1 cellular context compared by ENCODE assay signal in genomic region chr1:57796609-57797008, GRCh38.
TF ChIP-seq lines count a peak whose summit lies in the region.

No MANE protein-coding gene starts in this region.

TF ChIP-seq in PFSK-1, 5 proteins besides CTCF, POLR2A, EP300 and RAD21 (continued from another document):
- no peak for TF ChIP-seq REST (IDR thresholded peaks at IDR 0.05; ENCODE audit: insufficient read depth in 1 of 2, low read depth in 2 of 2, low read length in 2 of 2)
- TF ChIP-seq FOXP2 (optimal IDR thresholded peaks at IDR 0.05; ENCODE audit: borderline replicate concordance, extremely low read depth, extremely low read length, insufficient read depth) = no peak
- peak; percentile 69; the same call in 1 of the 2 replicates for TF ChIP-seq TAF1 (IDR thresholded peaks at IDR 0.05; ENCODE audit: borderline replicate concordance, insufficient read depth, low read length)
